ENCODE assay signal across 8 cellular contexts in the genomic region with DNA sequence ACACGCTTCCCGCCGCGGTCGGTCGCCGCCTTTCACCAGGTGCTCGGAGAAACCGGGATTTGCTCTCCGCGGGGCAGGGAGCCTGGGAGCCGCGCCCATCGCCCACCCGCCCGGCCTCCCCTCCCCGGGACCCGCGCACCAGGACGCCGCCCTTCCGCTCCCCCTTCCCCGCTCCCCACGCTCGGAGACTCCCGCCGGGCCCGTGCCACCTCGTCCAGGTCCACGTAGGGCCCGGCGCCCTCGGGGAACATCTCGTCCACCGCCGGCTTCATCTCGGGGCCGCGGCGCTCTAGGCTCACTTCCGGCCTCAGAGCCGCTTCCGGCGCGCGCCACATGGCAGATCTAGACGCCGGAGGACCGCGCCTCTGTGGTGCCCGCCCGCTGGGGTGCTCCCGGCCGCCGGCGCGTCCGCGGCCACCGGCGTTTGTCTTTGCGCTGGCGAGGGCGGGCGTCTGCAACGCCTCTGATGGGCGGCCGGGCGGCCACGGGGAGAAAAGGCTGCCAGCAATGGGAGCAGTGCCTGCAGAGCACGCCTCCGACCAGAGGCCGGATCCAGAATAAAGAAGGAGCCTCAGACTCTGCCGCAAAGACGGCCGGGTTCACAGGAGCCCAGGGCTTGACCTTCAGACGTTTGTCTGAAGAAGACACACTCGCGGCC. TPM values are rescaled to one million over a fixed set of nuclear protein-coding genes. Genes with fewer than 3 reads are reported as not detected.
DNase-seq lines count a peak whose midpoint lies in the region; ATAC-seq, FAIRE-seq and TF ChIP-seq lines count a peak whose summit lies in the region.

TSS of gene COPS9 (minus strand) at position 293 of the 658 bp plus-strand sequence. CDS start at position 272, 21 bp downstream.

- H3K36me3 ChIP-seq in breast epithelium (no peaks in the 10 kb centered on the region), small intestine (ENCODE audit: control insufficient read depth in 2 of 2, insufficient read depth in 2 of 2, low read length in 2 of 2) (peaks cover 0 to 3% of the 10 kb centered on the region in 2 donors)

- TF ChIP-seq CTCF in A549 (IDR thresholded peaks at IDR 0.05) (no peak), WI38 (IDR thresholded peaks at IDR 0.05; ENCODE audit: low read depth, low read length) (no peak), breast epithelium (IDR thresholded peaks at IDR 0.05) (no peak)

- H3K27ac ChIP-seq in A549: peak within 1 kb of the TSS; percentile 84 to 93
- peak within 1 kb of the TSS; percentile 67 to 75 for H3K27ac ChIP-seq in breast epithelium
- peak within 1 kb of the TSS in 1 of 2 donors; percentile 72 for H3K27ac ChIP-seq in small intestine (ENCODE audit: low read depth in 1 of 2, low read length in 1 of 2)

- H3K27me3 ChIP-seq in breast epithelium: no peaks in the 10 kb centered on the region
- H3K27me3 ChIP-seq in small intestine (ENCODE audit: control insufficient read depth in 2 of 2, insufficient read depth in 2 of 2, low read length in 2 of 2): no peaks in the 10 kb centered on the region

- TF ChIP-seq RAD21 in A549 (conservative IDR thresholded peaks at IDR 0.05 in 1 of 2, IDR thresholded peaks at IDR 0.05 in 1 of 2): no peak

- CTCF ChIA-PET in A549 (lab: Yijun Ruan, JAX): interaction anchor here (3.9 kb wide), 1 partner anchor 8 kb away, joined by 29 read pairs; no protein-coding TSS in a partner anchor

- H3K9me3 ChIP-seq in A549 (no peaks in the 10 kb centered on the region), breast epithelium (no peaks in the 10 kb centered on the region), small intestine (ENCODE audit: control insufficient read depth, low read depth) (no peaks in the 10 kb centered on the region)

- H3K4me2 ChIP-seq in A549: peak within 1 kb of the TSS; percentile 88

- H3K4me3 ChIP-seq in A549 (peak within 1 kb of the TSS; percentile 97), WI38 (ENCODE audit: low read depth, low read length) (peak within 1 kb of the TSS; percentile 94), breast epithelium (peak within 1 kb of the TSS; percentile 90 to 100 (median 97)), small intestine (ENCODE audit: low read depth in 1 of 2, low read length in 2 of 2) (peak within 1 kb of the TSS; percentile 91)

- POLR2A ChIA-PET in A549 (lab: Yijun Ruan, JAX): no interaction called here

- H3K4me1 ChIP-seq in A549 (peaks cover 11% of the 10 kb centered on the region; the same call in 2 of the 3 replicates), breast epithelium (peaks cover 4 to 14% of the 10 kb centered on the region in 2 donors), small intestine (ENCODE audit: control insufficient read depth in 2 of 2, insufficient read depth in 1 of 2, low read depth in 1 of 2, low read length in 1 of 2) (peaks cover 4 to 8% of the 10 kb centered on the region in 2 donors)

- FAIRE-seq in A549 (lab: Jason Lieb, UNC): no peak
- FAIRE-seq in small intestine (lab: Jason Lieb, UNC): no peak

- under 1% methylated on average over 22 of the region's 79 CpGs for WGBS in A549 (ENCODE audit: missing lambda C conversion rate)
- WGBS in small intestine, 3 donors: 0% methylated on average over 53 to 79 of the region's 79 CpGs

- DNase-seq in A549 (ENCODE audit: low read depth in 1 of 2, low spot score in 1 of 2): peak; percentile 85 to 89
- DNase-seq in NCI-H2196 (lab: John Stamatoyannopoulos, UW; ENCODE audit: unreplicated experiment): peak; percentile 84
- peak; percentile 73 to 81 for DNase-seq in breast epithelium (ENCODE audit: low spot score in 2 of 2)
- DNase-seq in iPS-NIHi7 (ENCODE audit: extremely low spot score): peak; percentile 94
- DNase-seq in small intestine: peak; percentile 86

- ATAC-seq in A549 (peak; percentile 93 to 98), HG03095 (IDR thresholded peaks at IDR 0.05; ENCODE audit: unreplicated experiment) (peak; percentile 93)

- TF ChIP-seq POLR2A in A549 (IDR thresholded peaks at IDR 0.05; ENCODE audit: low read length) (peak; percentile 85), GM18526 (IDR thresholded peaks at IDR 0.05; ENCODE audit: extremely low read depth, insufficient read length) (peak; percentile 81), breast epithelium (IDR thresholded peaks at IDR 0.05) (no peak)

- intact Hi-C loops in breast epithelium (cut with DNase I; ENCODE audit: low total_unique reads): no loop called here

- no peak for TF ChIP-seq EP300 in A549 (IDR thresholded peaks at IDR 0.05)

TF ChIP-seq in A549, 52 proteins besides CTCF, POLR2A, EP300 and RAD21 (continues in another document):
- no peak for TF ChIP-seq JUNB (IDR thresholded peaks at IDR 0.05)
- TF ChIP-seq FOSB (CRISPR knock-in tag; IDR thresholded peaks at IDR 0.05): no peak
- no peak for TF ChIP-seq GATA3 (IDR thresholded peaks at IDR 0.05; ENCODE audit: borderline replicate concordance)
- TF ChIP-seq HDAC2 (IDR thresholded peaks at IDR 0.05): no peak
- no peak for TF ChIP-seq E2F6 (IDR thresholded peaks at IDR 0.05; ENCODE audit: borderline replicate concordance, low read depth)
- no peak for TF ChIP-seq EHMT2 (IDR thresholded peaks at IDR 0.05; ENCODE audit: low read depth)
- TF ChIP-seq CHD4 (IDR thresholded peaks at IDR 0.05; ENCODE audit: borderline replicate concordance): no peak
- no peak for TF ChIP-seq ESRRA (IDR thresholded peaks at IDR 0.05; ENCODE audit: borderline replicate concordance, low read length)
- TF ChIP-seq, protein P1, sequence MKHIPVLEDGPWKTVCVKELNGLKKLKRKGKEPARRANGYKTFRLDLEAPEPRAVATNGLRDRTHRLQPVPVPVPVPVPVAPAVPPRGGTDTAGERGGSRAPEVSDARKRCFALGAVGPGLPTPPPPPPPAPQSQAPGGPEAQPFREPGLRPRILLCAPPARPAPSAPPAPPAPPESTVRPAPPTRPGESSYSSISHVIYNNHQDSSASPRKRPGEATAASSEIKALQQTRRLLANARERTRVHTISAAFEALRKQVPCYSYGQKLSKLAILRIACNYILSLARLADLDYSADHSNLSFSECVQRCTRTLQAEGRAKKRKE (CRISPR knock-in tag; IDR thresholded peaks at IDR 0.05; ENCODE audit: low read depth): no peak
- TF ChIP-seq NR3C1 (IDR thresholded peaks at IDR 0.05): no peak
- no peak for TF ChIP-seq ZC3H11A (IDR thresholded peaks at IDR 0.05)
- TF ChIP-seq FOSL2 (IDR thresholded peaks at IDR 0.05): no peak
- TF ChIP-seq FOSL2 (CRISPR knock-in tag; IDR thresholded peaks at IDR 0.05): no peak
- TF ChIP-seq NPAS2 (CRISPR knock-in tag; IDR thresholded peaks at IDR 0.05; ENCODE audit: borderline replicate concordance): no peak
- TF ChIP-seq MYC (IDR thresholded peaks at IDR 0.05; ENCODE audit: borderline replicate concordance, low read length): no peak
- no peak for TF ChIP-seq BHLHE40 (IDR thresholded peaks at IDR 0.05; ENCODE audit: low read depth, low read length)
- TF ChIP-seq ZSCAN20 (CRISPR knock-in tag; IDR thresholded peaks at IDR 0.05): no peak
- no peak for TF ChIP-seq HOXA7 (CRISPR knock-in tag; IDR thresholded peaks at IDR 0.05)
- no peak for TF ChIP-seq CEBPB (IDR thresholded peaks at IDR 0.05)
- TF ChIP-seq KDM1A (IDR thresholded peaks at IDR 0.05; ENCODE audit: low read depth): no peak
- TF ChIP-seq, protein P2, sequence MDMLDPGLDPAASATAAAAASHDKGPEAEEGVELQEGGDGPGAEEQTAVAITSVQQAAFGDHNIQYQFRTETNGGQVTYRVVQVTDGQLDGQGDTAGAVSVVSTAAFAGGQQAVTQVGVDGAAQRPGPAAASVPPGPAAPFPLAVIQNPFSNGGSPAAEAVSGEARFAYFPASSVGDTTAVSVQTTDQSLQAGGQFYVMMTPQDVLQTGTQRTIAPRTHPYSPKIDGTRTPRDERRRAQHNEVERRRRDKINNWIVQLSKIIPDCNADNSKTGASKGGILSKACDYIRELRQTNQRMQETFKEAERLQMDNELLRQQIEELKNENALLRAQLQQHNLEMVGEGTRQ (IDR thresholded peaks at IDR 0.05): no peak
- TF ChIP-seq, protein P3, sequence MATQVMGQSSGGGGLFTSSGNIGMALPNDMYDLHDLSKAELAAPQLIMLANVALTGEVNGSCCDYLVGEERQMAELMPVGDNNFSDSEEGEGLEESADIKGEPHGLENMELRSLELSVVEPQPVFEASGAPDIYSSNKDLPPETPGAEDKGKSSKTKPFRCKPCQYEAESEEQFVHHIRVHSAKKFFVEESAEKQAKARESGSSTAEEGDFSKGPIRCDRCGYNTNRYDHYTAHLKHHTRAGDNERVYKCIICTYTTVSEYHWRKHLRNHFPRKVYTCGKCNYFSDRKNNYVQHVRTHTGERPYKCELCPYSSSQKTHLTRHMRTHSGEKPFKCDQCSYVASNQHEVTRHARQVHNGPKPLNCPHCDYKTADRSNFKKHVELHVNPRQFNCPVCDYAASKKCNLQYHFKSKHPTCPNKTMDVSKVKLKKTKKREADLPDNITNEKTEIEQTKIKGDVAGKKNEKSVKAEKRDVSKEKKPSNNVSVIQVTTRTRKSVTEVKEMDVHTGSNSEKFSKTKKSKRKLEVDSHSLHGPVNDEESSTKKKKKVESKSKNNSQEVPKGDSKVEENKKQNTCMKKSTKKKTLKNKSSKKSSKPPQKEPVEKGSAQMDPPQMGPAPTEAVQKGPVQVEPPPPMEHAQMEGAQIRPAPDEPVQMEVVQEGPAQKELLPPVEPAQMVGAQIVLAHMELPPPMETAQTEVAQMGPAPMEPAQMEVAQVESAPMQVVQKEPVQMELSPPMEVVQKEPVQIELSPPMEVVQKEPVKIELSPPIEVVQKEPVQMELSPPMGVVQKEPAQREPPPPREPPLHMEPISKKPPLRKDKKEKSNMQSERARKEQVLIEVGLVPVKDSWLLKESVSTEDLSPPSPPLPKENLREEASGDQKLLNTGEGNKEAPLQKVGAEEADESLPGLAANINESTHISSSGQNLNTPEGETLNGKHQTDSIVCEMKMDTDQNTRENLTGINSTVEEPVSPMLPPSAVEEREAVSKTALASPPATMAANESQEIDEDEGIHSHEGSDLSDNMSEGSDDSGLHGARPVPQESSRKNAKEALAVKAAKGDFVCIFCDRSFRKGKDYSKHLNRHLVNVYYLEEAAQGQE (IDR thresholded peaks at IDR 0.05): no peak

RNA-seq across cellular contexts. Expression of gene COPS9, which starts in this region (rescaled TPM):
- 233 and 321 TPM in 2 replicates for polyA plus RNA-seq in A549 (2011; rRNA removed)
- polyA plus RNA-seq in A549 (2012; cell fraction: cytosol; rRNA removed): 628 and 635 TPM in 2 replicates
- polyA plus RNA-seq in A549 (2012; cell fraction: nucleus; rRNA removed): 196 and 213 TPM in 2 replicates
- 356 to 380 TPM (median 358 TPM) in 3 replicates for polyA plus RNA-seq in A549 (2017; fragmentation: RNase III; extraction: RNeasy Plus Mini Kit Qiagen cat#74134 plus additional on column Dnase treatment)
- 9.5 and 13.9 TPM in 2 replicates for polyA minus RNA-seq in A549 (2011; rRNA and poly(A)+ RNA removed)
- total RNA-seq in breast epithelium: 100 to 1,000 TPM; 174 to 267 (median 250) TPM
- 100 to 1,000 TPM; 258 to 394 (median 382) TPM for polyA plus RNA-seq in small intestine
